1 cellular context compared by ENCODE assay signal in genomic region chr19:45999653-46000121, GRCh38.
TF ChIP-seq lines count a peak whose summit lies in the region.

No MANE protein-coding gene starts in this region.

TF ChIP-seq in HEK293, 187 proteins besides CTCF, POLR2A, EP300 and RAD21 (continued from another document and continues in another):
- TF ChIP-seq PBX3 (CRISPR knock-in tag; IDR thresholded peaks at IDR 0.05): no peak
- TF ChIP-seq AEBP2 (tag by site-specific recombination; IDR thresholded peaks at IDR 0.05; ENCODE audit: borderline replicate concordance): no peak
- no peak for TF ChIP-seq TRIM28 (IDR thresholded peaks at IDR 0.05; ENCODE audit: borderline replicate concordance, low read length)
- TF ChIP-seq ZNF76 (tag by site-specific recombination; IDR thresholded peaks at IDR 0.05; ENCODE audit: borderline replicate concordance, low read depth): peak; percentile 78; the same call in 1 of the 2 replicates
- TF ChIP-seq ZNF785 (tag by site-specific recombination; IDR thresholded peaks at IDR 0.05): peak; percentile 53; the same call in 1 of the 2 replicates
- TF ChIP-seq ZNF600 (tag by site-specific recombination; IDR thresholded peaks at IDR 0.05): peak; percentile 65; the same call in 1 of the 2 replicates
- TF ChIP-seq OVOL3 (tag by site-specific recombination; IDR thresholded peaks at IDR 0.05): no peak
- TF ChIP-seq ZNF202 (tag by site-specific recombination; IDR thresholded peaks at IDR 0.05; ENCODE audit: borderline replicate concordance): no peak
- TF ChIP-seq ZNF660 (tag by site-specific recombination; IDR thresholded peaks at IDR 0.05): peak; percentile 49; the same call in 1 of the 2 replicates
- TF ChIP-seq ZEB2 (tag by site-specific recombination; IDR thresholded peaks at IDR 0.05): peak; percentile 90
- TF ChIP-seq ZNF513 (tag by site-specific recombination; IDR thresholded peaks at IDR 0.05): no peak
- TF ChIP-seq ZNF670 (tag by site-specific recombination; IDR thresholded peaks at IDR 0.05; ENCODE audit: low read depth): no peak
- no peak for TF ChIP-seq ZNF558 (tag by site-specific recombination; IDR thresholded peaks at IDR 0.05)
- TF ChIP-seq ZBTB6 (tag by site-specific recombination; IDR thresholded peaks at IDR 0.05): no peak
- TF ChIP-seq ZNF48 (tag by site-specific recombination; IDR thresholded peaks at IDR 0.05): no peak
- no peak; the same call in 1 of the 2 replicates for TF ChIP-seq GFI1B (tag by site-specific recombination; IDR thresholded peaks at IDR 0.05)
- TF ChIP-seq ZBTB8A (tag by site-specific recombination; IDR thresholded peaks at IDR 0.05): no peak
- peak; percentile 64 for TF ChIP-seq ZNF335 (tag by site-specific recombination; conservative IDR thresholded peaks at IDR 0.05)
- no peak for TF ChIP-seq ZNF19 (tag by site-specific recombination; IDR thresholded peaks at IDR 0.05; ENCODE audit: low read depth)
- TF ChIP-seq ZXDB (tag by site-specific recombination; IDR thresholded peaks at IDR 0.05): peak; percentile 80
- TF ChIP-seq ZNF280D (tag by site-specific recombination; IDR thresholded peaks at IDR 0.05): 0 out of 2 replicates have a peak, but pooled peaks have one; percentile 4
- no peak; the same call in 1 of the 2 replicates for TF ChIP-seq ZNF777 (tag by site-specific recombination; IDR thresholded peaks at IDR 0.05; ENCODE audit: borderline replicate concordance)
- TF ChIP-seq ZNF24 (tag by site-specific recombination; IDR thresholded peaks at IDR 0.05): peak; percentile 87
- no peak for TF ChIP-seq KLF7 (tag by site-specific recombination; IDR thresholded peaks at IDR 0.05; ENCODE audit: borderline replicate concordance)
- peak; percentile 48; the same call in 1 of the 2 replicates for TF ChIP-seq ZNF843 (tag by site-specific recombination; IDR thresholded peaks at IDR 0.05)
- TF ChIP-seq ZNF701 (tag by site-specific recombination; IDR thresholded peaks at IDR 0.05): no peak
- no peak for TF ChIP-seq ZNF311 (tag by site-specific recombination; IDR thresholded peaks at IDR 0.05; ENCODE audit: borderline replicate concordance)
- peak; percentile 73; the same call in 1 of the 2 replicates for TF ChIP-seq ZNF366 (tag by site-specific recombination; conservative IDR thresholded peaks at IDR 0.05)
- TF ChIP-seq ZNF639 (tag by site-specific recombination; IDR thresholded peaks at IDR 0.05): 0 out of 2 replicates have a peak, but pooled peaks have one; percentile 34
- TF ChIP-seq ZNF664 (tag by site-specific recombination; IDR thresholded peaks at IDR 0.05): no peak
- TF ChIP-seq GLI4 (tag by site-specific recombination; IDR thresholded peaks at IDR 0.05): no peak
- no peak for TF ChIP-seq FEZF1 (tag by site-specific recombination; IDR thresholded peaks at IDR 0.05)
- TF ChIP-seq ZNF23 (tag by site-specific recombination; IDR thresholded peaks at IDR 0.05; ENCODE audit: borderline replicate concordance): no peak
- no peak for TF ChIP-seq HOXD13 (CRISPR knock-in tag; IDR thresholded peaks at IDR 0.05; ENCODE audit: borderline replicate concordance)
- no peak for TF ChIP-seq ZNF155 (tag by site-specific recombination; IDR thresholded peaks at IDR 0.05)
- TF ChIP-seq BCL11B (tag by site-specific recombination; IDR thresholded peaks at IDR 0.05; ENCODE audit: low read depth): no peak; the same call in 1 of the 2 replicates
- TF ChIP-seq SP7 (tag by site-specific recombination; IDR thresholded peaks at IDR 0.05): peak; percentile 94
- TF ChIP-seq KLF9 (tag by site-specific recombination; IDR thresholded peaks at IDR 0.05; ENCODE audit: low read depth): peak; percentile 83
- no peak for TF ChIP-seq HOXC10 (CRISPR knock-in tag; IDR thresholded peaks at IDR 0.05)
- 0 out of 2 replicates have a peak, but pooled peaks have one; percentile 29 for TF ChIP-seq RBAK (tag by site-specific recombination; IDR thresholded peaks at IDR 0.05)
- TF ChIP-seq ZNF560 (tag by site-specific recombination; IDR thresholded peaks at IDR 0.05; ENCODE audit: borderline replicate concordance): no peak
- no peak for TF ChIP-seq IKZF3 (tag by site-specific recombination; IDR thresholded peaks at IDR 0.05)
- TF ChIP-seq ZNF157 (tag by site-specific recombination; IDR thresholded peaks at IDR 0.05): no peak
- TF ChIP-seq ZNF146 (tag by site-specific recombination; IDR thresholded peaks at IDR 0.05): no peak
- TF ChIP-seq ZSCAN5A (tag by site-specific recombination; IDR thresholded peaks at IDR 0.05): no peak
- TF ChIP-seq ZBTB17 (tag by site-specific recombination; IDR thresholded peaks at IDR 0.05): peak; percentile 86
- TF ChIP-seq ZNF791 (tag by site-specific recombination; IDR thresholded peaks at IDR 0.05): 0 out of 2 replicates have a peak, but pooled peaks have one; percentile 39
- no peak for TF ChIP-seq ZNF555 (tag by site-specific recombination; conservative IDR thresholded peaks at IDR 0.05)
- TF ChIP-seq ZSCAN23 (tag by site-specific recombination; IDR thresholded peaks at IDR 0.05): peak; percentile 61; the same call in 1 of the 2 replicates
- TF ChIP-seq ZNF354C (tag by site-specific recombination; IDR thresholded peaks at IDR 0.05; ENCODE audit: borderline replicate concordance, low read depth): no peak
- TF ChIP-seq SALL2 (tag by site-specific recombination; IDR thresholded peaks at IDR 0.05; ENCODE audit: borderline replicate concordance): no peak
- no peak for TF ChIP-seq ZNF184 (tag by site-specific recombination; IDR thresholded peaks at IDR 0.05)
- TF ChIP-seq TSHZ1 (tag by site-specific recombination; IDR thresholded peaks at IDR 0.05; ENCODE audit: borderline replicate concordance): peak; percentile 23; the same call in 1 of the 2 replicates
- TF ChIP-seq ZNF426 (tag by site-specific recombination; IDR thresholded peaks at IDR 0.05): no peak
- no peak for TF ChIP-seq ZNF837 (tag by site-specific recombination; IDR thresholded peaks at IDR 0.05)
- no peak for TF ChIP-seq ZNF302 (tag by site-specific recombination; IDR thresholded peaks at IDR 0.05; ENCODE audit: low read depth)
